In genomic region chr5:75681125-75681830, GRCh38 we compare ENCODE assay signal across 8 cellular contexts. TPM values are rescaled to one million over a fixed set of nuclear protein-coding genes. Genes with fewer than 3 reads are reported as not detected.
A peak's percentile ranks its signal among the peaks of the same experiment; 100 is the strongest.
DNase-seq lines count a peak whose midpoint lies in the region; ATAC-seq, FAIRE-seq and TF ChIP-seq lines count a peak whose summit lies in the region.

No MANE protein-coding gene starts in this region.

- ATAC-seq in left colon, result peak; percentile 45
- peak; percentile 25 for ATAC-seq in upper lobe of right lung
- ATAC-seq in GM18867 (IDR thresholded peaks at IDR 0.05; ENCODE audit: unreplicated experiment), result no peak

- H3K4me1 ChIP-seq in astrocyte (ENCODE audit: insufficient read depth, low read length) (no peaks in the 10 kb centered on the region), upper lobe of right lung (no peaks in the 10 kb centered on the region)

- no peaks in the 10 kb centered on the region for H3K9me3 Mint-ChIP-seq in astrocyte (ENCODE audit: unreplicated experiment)

- peaks cover 2% of the 10 kb centered on the region for H3K36me3 Mint-ChIP-seq in astrocyte (ENCODE audit: low read depth, unreplicated experiment)

- no peaks in the 10 kb centered on the region for H3K9me3 ChIP-seq in astrocyte (ENCODE audit: insufficient read depth, low read depth, low read length)
- no peaks in the 10 kb centered on the region for H3K9me3 ChIP-seq in upper lobe of right lung

- peak overlapping the region; percentile 53 for H3K4me2 ChIP-seq in astrocyte (ENCODE audit: low read length)

- H3K27ac ChIP-seq in astrocyte (ENCODE audit: low read depth, low read length) (peak overlapping the region; percentile 10), upper lobe of right lung (no peak overlapping the region)

- no peak overlapping the region for H3K4me3 ChIP-seq in astrocyte (ENCODE audit: insufficient read depth, low read depth, low read length)
- no peak overlapping the region for H3K4me3 ChIP-seq in upper lobe of right lung

- no peaks in the 10 kb centered on the region for H3K27me3 Mint-ChIP-seq in astrocyte (ENCODE audit: low read depth, unreplicated experiment)

- DNase-seq in NCI-H510A treated with DMSO at 0.1 percent for 48 hours (lab: John Stamatoyannopoulos, UW) (peak; percentile 23), NCI-H510A (lab: John Stamatoyannopoulos, UW) (no peak), NCI-H146 (lab: John Stamatoyannopoulos, UW) (peak; percentile 23), astrocyte (ENCODE audit: low read depth) (peak; percentile 30), left colon (no peak), upper lobe of right lung (no peak), HK-2 (ENCODE audit: unreplicated experiment) (no peak)

- H3K36me3 ChIP-seq in astrocyte (ENCODE audit: insufficient read depth, low read length) (peaks cover 4% of the 10 kb centered on the region), upper lobe of right lung (peaks cover 19% of the 10 kb centered on the region)

- no peak overlapping the region for H2AFZ ChIP-seq in astrocyte (ENCODE audit: low read depth, low read length)

- no peak overlapping the region for H3K27ac Mint-ChIP-seq in astrocyte (ENCODE audit: unreplicated experiment)

- peak; percentile 59 for TF ChIP-seq CTCF in astrocyte (IDR thresholded peaks at IDR 0.05; ENCODE audit: insufficient read depth, low read depth, low read length)
- TF ChIP-seq CTCF in upper lobe of right lung (IDR thresholded peaks at IDR 0.05), result peak; percentile 89

- H3K9ac ChIP-seq in astrocyte (ENCODE audit: low read length), result peak overlapping the region; percentile 49

- no peak overlapping the region for H3K4me3 Mint-ChIP-seq in astrocyte (ENCODE audit: unreplicated experiment)

- peak; percentile 89 for FAIRE-seq in astrocyte (lab: Jason Lieb, UNC)

- no peaks in the 10 kb centered on the region for H4K20me1 ChIP-seq in astrocyte (ENCODE audit: insufficient read depth, low read length)

- H3K4me1 Mint-ChIP-seq in astrocyte (ENCODE audit: low read depth, unreplicated experiment), result no peaks in the 10 kb centered on the region

- intact Hi-C loops in left colon (cut with DNase I, micrococcal nuclease) (no loop called here), upper lobe of right lung (cut with DNase I) (loop anchor here (10.0 kb wide), 1 partner anchor 446 kb away; the partner anchor contains the start of gene ANKRD31)

- H3K27me3 ChIP-seq in astrocyte (ENCODE audit: insufficient read depth, low read length), result no peaks in the 10 kb centered on the region
- no peaks in the 10 kb centered on the region for H3K27me3 ChIP-seq in upper lobe of right lung

- H3K79me2 ChIP-seq in astrocyte (ENCODE audit: insufficient read depth, low read length), result no peaks in the 10 kb centered on the region

RNA-seq across cellular contexts. Expression of gene POC5, which starts 36.0 kb away (rescaled TPM):
- total RNA-seq in astrocyte (6.1 and 9.0 TPM in 2 replicates), left colon (1 to 10 TPM; 4.4 to 7.8 TPM), upper lobe of right lung (9.1 TPM)

Comparison
In these comparisons a context has a peak if more than half of its experiments do, and no peak if none do; other contexts are left out.
1. DNase-seq: peak in NCI-H510A treated with DMSO at 0.1 percent for 48 hours (single experiment), NCI-H146 (single experiment) and astrocyte (single experiment); none in NCI-H510A (single experiment), left colon (0 of 2), upper lobe of right lung (single experiment) and HK-2 (single experiment).